In the genomic region with DNA sequence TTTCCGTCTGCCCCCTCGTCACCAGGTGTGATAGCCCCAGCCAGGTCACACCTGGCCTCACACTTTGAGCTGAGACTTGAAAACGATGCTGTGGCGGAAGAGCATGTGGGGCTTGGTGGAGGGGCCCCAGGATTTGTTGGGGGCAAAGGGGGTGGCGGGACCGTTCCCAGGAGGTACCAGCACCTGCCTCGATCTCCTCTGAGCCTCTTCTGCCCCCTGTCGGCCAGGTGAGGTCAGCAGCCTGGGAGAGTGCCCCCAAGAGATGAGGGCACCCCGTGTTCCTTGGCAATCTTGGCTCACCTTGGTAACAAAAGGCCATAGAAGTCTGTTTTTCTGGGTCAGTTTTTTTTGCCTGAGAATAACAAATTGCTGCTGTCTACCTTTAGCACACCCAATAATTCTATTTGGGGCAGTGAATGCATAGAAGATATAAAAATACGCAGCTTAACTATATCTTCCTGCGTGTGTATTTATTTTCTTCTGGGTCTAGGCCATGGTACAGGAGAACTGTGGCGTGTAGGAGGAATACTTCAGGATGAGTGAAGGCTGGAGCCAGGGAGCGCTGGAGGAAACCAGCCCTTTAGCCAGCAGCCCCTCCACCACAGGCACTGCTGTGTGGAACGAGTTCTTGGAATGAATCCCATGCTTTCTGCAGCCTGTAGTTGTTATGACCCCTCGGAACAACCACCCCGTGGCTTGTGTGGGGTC, we compare ENCODE assay signal across 12 cellular contexts. TPM values are rescaled to one million over a fixed set of nuclear protein-coding genes. Genes with fewer than 3 reads are reported as not detected.
DNase-seq lines count a peak whose midpoint lies in the region; ATAC-seq and TF ChIP-seq lines count a peak whose summit lies in the region.
"Had no signal": no experiment of that assay in that cellular context is flagged by ENCODE, and none has a peak within 500 bp of the region (broad histone marks: within the 10 kb centered on the region; RNA-seq: fewer than 3 reads in every experiment).

No MANE protein-coding gene starts in this region.

- no peaks in the 10 kb centered on the region for H3K27me3 ChIP-seq in KMS-11 (ENCODE audit: insufficient read depth, low read depth)
- H3K27me3 ChIP-seq: esophagus muscularis mucosa had no signal

- H3K9ac ChIP-seq in KMS-11 = no peak overlapping the region

- H3K79me2 ChIP-seq in KMS-11 (ENCODE audit: insufficient read depth, low read depth) = no peaks in the 10 kb centered on the region

- ATAC-seq in omental fat pad (ENCODE audit: low FRiP score) (no peak), HG02870 (IDR thresholded peaks at IDR 0.05; ENCODE audit: unreplicated experiment) (no peak), GM21529 (IDR thresholded peaks at IDR 0.05; ENCODE audit: unreplicated experiment) (no peak)
- ATAC-seq: left cardiac atrium had no signal

- no peak overlapping the region for H2AFZ ChIP-seq in KMS-11 (ENCODE audit: low read depth)

- H3K27ac ChIP-seq in KMS-11 = no peak overlapping the region
- H3K27ac ChIP-seq in coronary artery = no peak overlapping the region
- H3K27ac ChIP-seq: esophagus muscularis mucosa had no signal

- no peaks in the 10 kb centered on the region for H4K20me1 ChIP-seq in KMS-11 (ENCODE audit: insufficient read depth)

- H3K4me1 ChIP-seq in KMS-11 (ENCODE audit: low read depth, poor library complexity, severe bottlenecking) = peaks cover 52% of the 10 kb centered on the region

- no peaks in the 10 kb centered on the region for H3K36me3 ChIP-seq in KMS-11 (ENCODE audit: insufficient read depth)

- TF ChIP-seq CTCF in KMS-11 (conservative IDR thresholded peaks at IDR 0.05; ENCODE audit: low read depth, low read length) (peak; percentile 29), coronary artery (IDR thresholded peaks at IDR 0.05) (no peak), omental fat pad (IDR thresholded peaks at IDR 0.05) (no peak)

- no peak overlapping the region for H3K4me2 ChIP-seq in KMS-11

- peak; percentile 28 for DNase-seq in COLO668 (lab: John Stamatoyannopoulos, UW; ENCODE audit: unreplicated experiment)
- DNase-seq in coronary artery (ENCODE audit: low spot score) = peak; percentile 17
- peak; percentile 9 for DNase-seq in omental fat pad (ENCODE audit: low spot score)
- no peak for DNase-seq in NCI-H524 (lab: John Stamatoyannopoulos, UW)
- no peak for DNase-seq in GOT3 (lab: John Stamatoyannopoulos, UW)
- DNase-seq: activated CD4-positive, alpha-beta T cell treated with anti-CD3 and anti-CD28 coated beads for 1 hour; left cardiac atrium; NCI-H1092 had no signal

- H3K4me3 ChIP-seq in KMS-11 (IDR thresholded peaks at IDR 0.05; ENCODE audit: insufficient read depth, low read depth, low read length) = no peak overlapping the region
- H3K4me3 ChIP-seq in coronary artery = no peak overlapping the region
- H3K4me3 ChIP-seq: esophagus muscularis mucosa had no signal

RNA-seq across cellular contexts. Expression of a gene that starts 25.2 kb away (rescaled TPM):
- 1 to 10 TPM; 3.3 to 6.4 (median 3.6) TPM for total RNA-seq in omental fat pad

RNA-seq across cellular contexts. Expression of a gene that starts 46.1 kb away (rescaled TPM):
- total RNA-seq in omental fat pad = 100 to 1,000 TPM; 133 to 163 (median 146) TPM

Comparison
In these comparisons a context has a peak if more than half of its experiments do, and no peak if none do; other contexts are left out.
1. DNase-seq: peak in COLO668 (single experiment), coronary artery (single experiment) and omental fat pad (single experiment); none in NCI-H524 (0 of 2) and GOT3 (single experiment).